ENCODE assay signal across 31 cellular contexts in genomic region chr11:20589796-20590195, GRCh38. TPM values are rescaled to one million over a fixed set of nuclear protein-coding genes. Genes with fewer than 3 reads are reported as not detected.
"Had no signal": no experiment of that assay in that cellular context is flagged by ENCODE, and none has a peak within 500 bp of the region (broad histone marks: within the 10 kb centered on the region; RNA-seq: fewer than 3 reads in every experiment).

No MANE protein-coding gene starts in this region.

- H3K4me3 ChIP-seq: ascending aorta, cardiac muscle cell, PC-9 had no signal

- H3K27ac ChIP-seq: ascending aorta, cardiac muscle cell, PC-9, RWPE1, VCaP had no signal

- H3K27me3 ChIP-seq: ascending aorta had no signal

- H3K4me2 ChIP-seq: PC-9 had no signal

- H2AFZ ChIP-seq: PC-9 had no signal

- H3K4me1 ChIP-seq: ascending aorta had no signal

- DNase-seq: activated B cell treated with CpG ODN at 0.5 μM for 24 hours; activated CD4-positive, alpha-beta memory T cell treated with anti-CD3 and anti-CD28 coated beads, Interleukin-2, amount 10 ng/mL, durations not matched to agents 7 days and 5 days; activated CD4-positive, alpha-beta T cell treated with anti-CD3 and anti-CD28 coated beads for 1 hour; activated CD4-positive, alpha-beta T cell treated with anti-CD3 and anti-CD28 coated beads for 48 hours; activated CD8-positive, alpha-beta memory T cell treated with anti-CD3 and anti-CD28 coated beads for 24 hours; activated CD8-positive, alpha-beta memory T cell treated with anti-CD3 and anti-CD28 coated beads, Interleukin-2, amount 10 ng/mL, durations not matched to agents 7 days and 5 days; activated CD8-positive, alpha-beta memory T cell treated with anti-CD3 and anti-CD28 coated beads, Interleukin-2, amount 50 U/mL, for 48 hours; activated effector memory CD4-positive, alpha-beta T cell treated with anti-CD3 and anti-CD28 coated beads, Interleukin-2, amount 50 U/mL, for 16 hours; activated naive CD4-positive, alpha-beta T cell treated with Interleukin-2 at 50 U/mL for 16 hours; activated naive CD8-positive, alpha-beta T cell treated with anti-CD3 and anti-CD28 coated beads, Interleukin-2, amount 10 ng/mL, durations not matched to agents 7 days and 5 days; activated T-cell treated with anti-CD3 and anti-CD28 coated beads, Interleukin-2, amount 50 U/mL, for 72 hours; amygdala; Karpas-422; KBM-7; NCI-H1436 treated with DMSO at 0.1 percent for 48 hours; NCI-H187 treated with DMSO at 0.1 percent for 48 hours; NCI-H2081; NCI-H2171; NCI-H510A; NCI-H526; PC-9; SIG-M5; SW 1271; T-helper 1 cell; T-helper 2 cell; T-helper 9 cell had no signal

- H3K36me3 ChIP-seq: ascending aorta, cardiac muscle cell had no signal

- H3K9me3 ChIP-seq: ascending aorta had no signal

RNA-seq across cellular contexts. Expression of gene SLC6A5, which starts 9.6 kb away (rescaled TPM):
- polyA plus RNA-seq: adipose tissue, cardiac muscle cell had no signal
